In genomic region chr14:69366761-69367160, GRCh38 we compare ENCODE assay signal across 1 cellular context.
TF ChIP-seq lines count a peak whose summit lies in the region.

No MANE protein-coding gene starts in this region.

TF ChIP-seq in HepG2, 621 proteins besides CTCF, POLR2A, EP300 and RAD21:
- TF ChIP-seq HNRNPUL1 (IDR thresholded peaks at IDR 0.05; ENCODE audit: low read depth, low read length), result no peak
- TF ChIP-seq NPAS2 (CRISPR knock-in tag; IDR thresholded peaks at IDR 0.05; ENCODE audit: borderline replicate concordance), result no peak
- TF ChIP-seq, protein P1, sequence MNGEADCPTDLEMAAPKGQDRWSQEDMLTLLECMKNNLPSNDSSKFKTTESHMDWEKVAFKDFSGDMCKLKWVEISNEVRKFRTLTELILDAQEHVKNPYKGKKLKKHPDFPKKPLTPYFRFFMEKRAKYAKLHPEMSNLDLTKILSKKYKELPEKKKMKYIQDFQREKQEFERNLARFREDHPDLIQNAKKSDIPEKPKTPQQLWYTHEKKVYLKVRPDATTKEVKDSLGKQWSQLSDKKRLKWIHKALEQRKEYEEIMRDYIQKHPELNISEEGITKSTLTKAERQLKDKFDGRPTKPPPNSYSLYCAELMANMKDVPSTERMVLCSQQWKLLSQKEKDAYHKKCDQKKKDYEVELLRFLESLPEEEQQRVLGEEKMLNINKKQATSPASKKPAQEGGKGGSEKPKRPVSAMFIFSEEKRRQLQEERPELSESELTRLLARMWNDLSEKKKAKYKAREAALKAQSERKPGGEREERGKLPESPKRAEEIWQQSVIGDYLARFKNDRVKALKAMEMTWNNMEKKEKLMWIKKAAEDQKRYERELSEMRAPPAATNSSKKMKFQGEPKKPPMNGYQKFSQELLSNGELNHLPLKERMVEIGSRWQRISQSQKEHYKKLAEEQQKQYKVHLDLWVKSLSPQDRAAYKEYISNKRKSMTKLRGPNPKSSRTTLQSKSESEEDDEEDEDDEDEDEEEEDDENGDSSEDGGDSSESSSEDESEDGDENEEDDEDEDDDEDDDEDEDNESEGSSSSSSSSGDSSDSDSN (CRISPR knock-in tag; IDR thresholded peaks at IDR 0.05), result no peak
- TF ChIP-seq, protein P2, sequence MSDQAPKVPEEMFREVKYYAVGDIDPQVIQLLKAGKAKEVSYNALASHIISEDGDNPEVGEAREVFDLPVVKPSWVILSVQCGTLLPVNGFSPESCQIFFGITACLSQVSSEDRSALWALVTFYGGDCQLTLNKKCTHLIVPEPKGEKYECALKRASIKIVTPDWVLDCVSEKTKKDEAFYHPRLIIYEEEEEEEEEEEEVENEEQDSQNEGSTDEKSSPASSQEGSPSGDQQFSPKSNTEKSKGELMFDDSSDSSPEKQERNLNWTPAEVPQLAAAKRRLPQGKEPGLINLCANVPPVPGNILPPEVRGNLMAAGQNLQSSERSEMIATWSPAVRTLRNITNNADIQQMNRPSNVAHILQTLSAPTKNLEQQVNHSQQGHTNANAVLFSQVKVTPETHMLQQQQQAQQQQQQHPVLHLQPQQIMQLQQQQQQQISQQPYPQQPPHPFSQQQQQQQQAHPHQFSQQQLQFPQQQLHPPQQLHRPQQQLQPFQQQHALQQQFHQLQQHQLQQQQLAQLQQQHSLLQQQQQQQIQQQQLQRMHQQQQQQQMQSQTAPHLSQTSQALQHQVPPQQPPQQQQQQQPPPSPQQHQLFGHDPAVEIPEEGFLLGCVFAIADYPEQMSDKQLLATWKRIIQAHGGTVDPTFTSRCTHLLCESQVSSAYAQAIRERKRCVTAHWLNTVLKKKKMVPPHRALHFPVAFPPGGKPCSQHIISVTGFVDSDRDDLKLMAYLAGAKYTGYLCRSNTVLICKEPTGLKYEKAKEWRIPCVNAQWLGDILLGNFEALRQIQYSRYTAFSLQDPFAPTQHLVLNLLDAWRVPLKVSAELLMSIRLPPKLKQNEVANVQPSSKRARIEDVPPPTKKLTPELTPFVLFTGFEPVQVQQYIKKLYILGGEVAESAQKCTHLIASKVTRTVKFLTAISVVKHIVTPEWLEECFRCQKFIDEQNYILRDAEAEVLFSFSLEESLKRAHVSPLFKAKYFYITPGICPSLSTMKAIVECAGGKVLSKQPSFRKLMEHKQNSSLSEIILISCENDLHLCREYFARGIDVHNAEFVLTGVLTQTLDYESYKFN (CRISPR knock-in tag; conservative IDR thresholded peaks at IDR 0.05), result no peak
- TF ChIP-seq YEATS4 (CRISPR knock-in tag; IDR thresholded peaks at IDR 0.05; ENCODE audit: borderline replicate concordance), result no peak
- TF ChIP-seq ZFP36 (IDR thresholded peaks at IDR 0.05; ENCODE audit: borderline replicate concordance, low read depth, low read length, partially characterized antibody), result peak; percentile 38
